30 cellular contexts compared by ENCODE assay signal in the genomic region with DNA sequence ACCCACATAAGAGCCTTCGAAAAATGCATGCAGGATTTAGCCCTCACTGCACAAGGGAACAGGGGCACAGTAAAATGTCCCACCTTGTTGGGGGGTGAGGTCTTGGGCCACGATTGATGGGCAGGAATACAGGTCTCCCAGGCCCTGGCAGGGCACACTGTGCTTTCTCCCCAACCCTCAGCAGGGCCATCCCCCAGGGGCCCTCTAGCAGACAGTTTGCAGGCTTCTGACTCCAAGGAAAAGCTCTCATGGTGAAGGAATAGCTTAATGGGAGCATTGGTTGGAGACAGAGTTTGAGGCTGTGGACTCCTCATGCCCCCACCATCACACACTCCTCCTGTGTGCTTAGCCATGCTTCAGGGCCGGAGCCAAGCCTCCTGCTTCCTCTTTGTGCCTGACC.
"Had no signal": no experiment of that assay in that cellular context is flagged by ENCODE, and none has a peak within 500 bp of the region (broad histone marks: within the 10 kb centered on the region; RNA-seq: fewer than 3 reads in every experiment).

No MANE protein-coding gene starts in this region.

- H3K27ac Mint-ChIP-seq: effector memory CD8-positive, alpha-beta T cell; immature natural killer cell; memory B cell; mesothelial cell of epicardium; natural killer cell treated with Interleukin-12 subunit alpha and Interleukin-12 subunit beta and Interleukin-15 and Interleukin-18, amount 100 ng/mL, for 72 hours; progenitor cell of endocrine pancreas; stimulated activated memory B cell treated with anti-CD40 and anti-IgM and Interleukin-4, amounts not matched to agents 10 μg/mL and 1 μg/mL and 100 μg/mL, for 72 hours had no signal

- H3K27me3 Mint-ChIP-seq: memory B cell; naive B cell; progenitor cell of endocrine pancreas; stimulated activated memory B cell treated with anti-CD40 and anti-IgM and Interleukin-4, amounts not matched to agents 10 μg/mL and 1 μg/mL and 100 μg/mL, for 72 hours had no signal

- H3K27me3 ChIP-seq: colonic mucosa, neutrophil, testis, tibial artery, upper lobe of left lung had no signal

- H3K4me3 ChIP-seq: colonic mucosa, lung, mucosa of descending colon, smooth muscle cell, testis, tibial artery, upper lobe of left lung had no signal

- DNase-seq: colonic mucosa; dermis blood vessel endothelial cell; effector memory CD8-positive, alpha-beta T cell; erythroblast; hypothalamus; immature natural killer cell; islet precursor cell; kidney glomerular epithelial cell; left colon; mucosa of descending colon; naive B cell; stimulated activated CD4-positive, alpha-beta T cell treated with anti-CD3 and anti-CD28 coated beads, Interleukin-12 subunit alpha, Interleukin-12 subunit beta, amount 100 ng/mL, for 4 hours; stimulated activated CD4-positive, alpha-beta T cell treated with anti-CD3 and anti-CD28 coated beads, Interleukin-1b, Interleukin-23, amount 100 ng/mL, for 48 hours; stimulated activated CD4-positive, alpha-beta T cell treated with anti-CD3 and anti-CD28 coated beads, Interleukin-4, amount 100 ng/mL, for 4 hours; stimulated activated naive CD8-positive, alpha-beta T cell treated with anti-CD3 and anti-CD28 coated beads, Interleukin-15, Interleukin-2, amounts not matched to agents 100 U/mL and 50 U/mL, for 24 hours; substantia nigra; testis; upper lobe of left lung had no signal

- H3K27ac ChIP-seq: colonic mucosa, neutrophil, parathyroid adenoma, testis, tibial artery, upper lobe of left lung had no signal

- H3K36me3 Mint-ChIP-seq: immature natural killer cell; memory B cell; mesothelial cell of epicardium; naive B cell; natural killer cell treated with Interleukin-12 subunit alpha and Interleukin-12 subunit beta and Interleukin-15 and Interleukin-18, amount 100 ng/mL, for 72 hours; stimulated activated memory B cell treated with anti-CD40 and anti-IgM and Interleukin-4, amounts not matched to agents 10 μg/mL and 1 μg/mL and 100 μg/mL, for 72 hours had no signal

- H3K9me3 Mint-ChIP-seq: immature natural killer cell; natural killer cell treated with Interleukin-12 subunit alpha and Interleukin-12 subunit beta and Interleukin-15 and Interleukin-18, amount 100 ng/mL, for 72 hours had no signal

- H3K4me1 Mint-ChIP-seq: immature natural killer cell; memory B cell; naive B cell; neural crest cell; stimulated activated memory B cell treated with anti-CD40 and anti-IgM and Interleukin-4, amounts not matched to agents 10 μg/mL and 1 μg/mL and 100 μg/mL, for 72 hours had no signal

- H3K4me1 ChIP-seq: colonic mucosa, parathyroid adenoma, testis, tibial artery, upper lobe of left lung had no signal

- H3K9me3 ChIP-seq: colonic mucosa, mucosa of descending colon, neutrophil, testis, tibial artery, upper lobe of left lung had no signal

- H3K36me3 ChIP-seq: colonic mucosa, neutrophil, tibial artery, upper lobe of left lung had no signal

- H3K4me3 Mint-ChIP-seq: effector memory CD8-positive, alpha-beta T cell; immature natural killer cell; memory B cell; mesothelial cell of epicardium; naive B cell; natural killer cell treated with Interleukin-12 subunit alpha and Interleukin-12 subunit beta and Interleukin-15 and Interleukin-18, amount 100 ng/mL, for 72 hours; neural crest cell; stimulated activated memory B cell treated with anti-CD40 and anti-IgM and Interleukin-4, amounts not matched to agents 10 μg/mL and 1 μg/mL and 100 μg/mL, for 72 hours had no signal

- ATAC-seq: effector memory CD8-positive, alpha-beta T cell; left colon; mucosa of descending colon; natural killer cell treated with Interleukin-12 subunit alpha and Interleukin-12 subunit beta and Interleukin-15 and Interleukin-18, amount 100 ng/mL, for 72 hours; sciatic nerve; stimulated activated memory B cell treated with anti-CD40 and anti-IgM and Interleukin-4, amounts not matched to agents 10 μg/mL and 1 μg/mL and 100 μg/mL, for 72 hours; stimulated activated naive CD8-positive, alpha-beta T cell treated with anti-CD3 and anti-CD28 coated beads, Interleukin-15, Interleukin-2, amounts not matched to agents 100 U/mL and 50 U/mL, for 24 hours had no signal
